13 cellular contexts compared by ENCODE assay signal in genomic region chr20:63898882-63899558, GRCh38. TPM values are rescaled to one million over a fixed set of nuclear protein-coding genes. Genes with fewer than 3 reads are reported as not detected.
DNase-seq lines count a peak whose midpoint lies in the region; ATAC-seq and TF ChIP-seq lines count a peak whose summit lies in the region.
"Had no signal": no experiment of that assay in that cellular context is flagged by ENCODE, and none has a peak within 500 bp of the region (broad histone marks: within the 10 kb centered on the region; RNA-seq: fewer than 3 reads in every experiment).

No MANE protein-coding gene starts in this region.

- H3K27ac ChIP-seq in RWPE1, result peak overlapping the region; percentile 23
- H3K27ac ChIP-seq: C4-2B, lower lobe of right lung, ovary had no signal

- peak in 5 of 6 experiments; percentile 5 to 31 (median 17) for DNase-seq in stimulated activated naive CD4-positive, alpha-beta T cell (lab: John Stamatoyannopoulos, UW)
- no peak for DNase-seq in stimulated activated naive CD4-positive, alpha-beta T cell treated with Interleukin-2 at 50 U/mL for 16 hours (lab: John Stamatoyannopoulos, UW)
- DNase-seq in RWPE1 (ENCODE audit: low spot score) (no peak), NCI-H2171 (lab: John Stamatoyannopoulos, UW) (no peak), NCI-H128 (lab: John Stamatoyannopoulos, UW; ENCODE audit: unreplicated experiment) (no peak), ureter (ENCODE audit: low spot score) (no peak)
- DNase-seq in central memory CD8-positive, alpha-beta T cell (ENCODE audit: low spot score in 2 of 2), result no peak
- DNase-seq: lower lobe of right lung, NCI-H1092 treated with DMSO at 0.1 percent for 48 hours, ovary had no signal

- POLR2A ChIA-PET in RWPE1 (lab: Yijun Ruan, JAX; ENCODE audit: low non-redundant PET), result no interaction called here

- no peaks in the 10 kb centered on the region for H3K9me3 Mint-ChIP-seq in central memory CD8-positive, alpha-beta T cell

- peaks cover 52% of the 10 kb centered on the region for H3K4me1 Mint-ChIP-seq in central memory CD8-positive, alpha-beta T cell

- no peak for ATAC-seq in central memory CD8-positive, alpha-beta T cell (replicated peaks; ENCODE audit: extremely low read depth, poor library complexity, severe bottlenecking)
- ATAC-seq in GM21528 (IDR thresholded peaks at IDR 0.05; ENCODE audit: low FRiP score, unreplicated experiment), result no peak
- ATAC-seq: lower lobe of right lung, SK-N-SH treated with all-trans-retinoic acid at 6 μM for 48 hours had no signal

- H3K36me3 Mint-ChIP-seq in central memory CD8-positive, alpha-beta T cell (ENCODE audit: insufficient read depth), result peaks cover 26% of the 10 kb centered on the region

- peak overlapping the region; percentile 35 for H3K27ac Mint-ChIP-seq in central memory CD8-positive, alpha-beta T cell (ENCODE audit: low read depth)

- no peaks in the 10 kb centered on the region for H3K27me3 Mint-ChIP-seq in central memory CD8-positive, alpha-beta T cell

- H3K4me3 Mint-ChIP-seq in central memory CD8-positive, alpha-beta T cell, result no peak overlapping the region

- CTCF ChIA-PET in RWPE1 (lab: Yijun Ruan, JAX), result interaction anchor here (0.7 kb wide), 1 partner anchor 139 kb away, joined by 3 read pairs; no protein-coding TSS in a partner anchor

- TF ChIP-seq CTCF in RWPE1 (conservative IDR thresholded peaks at IDR 0.05; ENCODE audit: low read depth), result no peak

RNA-seq across cellular contexts. Expression of gene DNAJC5, which starts 4.1 kb away (rescaled TPM):
- 52.4 TPM for total RNA-seq in ureter

RNA-seq across cellular contexts. Expression of gene TPD52L2, which starts 34.0 kb away (rescaled TPM):
- total RNA-seq in ureter, result 85.4 TPM

RNA-seq across cellular contexts. Expression of gene ABHD16B, which starts 37.7 kb away (rescaled TPM):
- total RNA-seq in ureter, result not detected
- total RNA-seq: lower lobe of right lung, ovary had no signal

RNA-seq across cellular contexts. Expression of gene UCKL1, which starts 57.2 kb away (rescaled TPM):
- total RNA-seq in ureter, result 47.6 TPM

Comparison
In these comparisons a context has a peak if more than half of its experiments do, and no peak if none do; other contexts are left out.
1. DNase-seq: peak in stimulated activated naive CD4-positive, alpha-beta T cell (5 of 6); none in stimulated activated naive CD4-positive, alpha-beta T cell treated with Interleukin-2 at 50 U/mL for 16 hours (single experiment), RWPE1 (single experiment), central memory CD8-positive, alpha-beta T cell (0 of 2), NCI-H2171 (single experiment), NCI-H128 (single experiment) and ureter (single experiment).